In genomic region chr6:31888281-31889258, GRCh38 we compare ENCODE assay signal across 8 cellular contexts. TPM values are rescaled to one million over a fixed set of nuclear protein-coding genes. Genes with fewer than 3 reads are reported as not detected.
DNase-seq lines count a peak whose midpoint lies in the region; ATAC-seq and TF ChIP-seq lines count a peak whose summit lies in the region.

No MANE protein-coding gene starts in this region.

- no peaks in the 10 kb centered on the region for H3K27me3 Mint-ChIP-seq in activated T-helper 1 cell treated with anti-CD3 and anti-CD28 coated beads, Interleukin-12 subunit alpha, Interleukin-12 subunit beta, Interleukin-2, Interleukin-4 antibody, amounts not matched to agents 30 ng/mL and 10 ng/mL and 1 ng/mL, durations not matched to agents 14 hours and 24 hours and 36 hours (ENCODE audit: insufficient read depth)

- peak; percentile 27 for DNase-seq in activated T-helper 1 cell treated with anti-CD3 and anti-CD28 coated beads, Interleukin-12 subunit alpha, Interleukin-12 subunit beta, Interleukin-2, Interleukin-4 antibody, amounts not matched to agents 30 ng/mL and 10 ng/mL and 1 ng/mL, durations not matched to agents 14 hours and 24 hours and 36 hours (ENCODE audit: low spot score)
- DNase-seq in left cardiac atrium: peak; percentile 41
- DNase-seq in stimulated activated CD4-positive, alpha-beta T cell treated with anti-CD3 and anti-CD28 coated beads, Interleukin-4, amount 100 ng/mL, for 24 hours: peak; percentile 63
- no peak for DNase-seq in ureter (ENCODE audit: low spot score)

- ATAC-seq in left cardiac atrium (peak; percentile 36), GM21529 (IDR thresholded peaks at IDR 0.05; ENCODE audit: unreplicated experiment) (no peak), GM19328 (IDR thresholded peaks at IDR 0.05; ENCODE audit: unreplicated experiment) (no peak)

- no peaks in the 10 kb centered on the region for H3K9me3 Mint-ChIP-seq in activated T-helper 1 cell treated with anti-CD3 and anti-CD28 coated beads, Interleukin-12 subunit alpha, Interleukin-12 subunit beta, Interleukin-2, Interleukin-4 antibody, amounts not matched to agents 30 ng/mL and 10 ng/mL and 1 ng/mL, durations not matched to agents 14 hours and 24 hours and 36 hours

- H3K36me3 Mint-ChIP-seq in activated T-helper 1 cell treated with anti-CD3 and anti-CD28 coated beads, Interleukin-12 subunit alpha, Interleukin-12 subunit beta, Interleukin-2, Interleukin-4 antibody, amounts not matched to agents 30 ng/mL and 10 ng/mL and 1 ng/mL, durations not matched to agents 14 hours and 24 hours and 36 hours (ENCODE audit: low read depth): peaks cover 33% of the 10 kb centered on the region

- intact Hi-C loops in activated T-helper 1 cell treated with anti-CD3 and anti-CD28 coated beads, Interleukin-12 subunit alpha, Interleukin-12 subunit beta, Interleukin-2, Interleukin-4 antibody, amounts not matched to agents 30 ng/mL and 10 ng/mL and 1 ng/mL, durations not matched to agents 14 hours and 24 hours and 36 hours (cut with micrococcal nuclease): no loop called here
- intact Hi-C loops in left cardiac atrium (cut with DNase I): no loop called here

- H3K4me3 Mint-ChIP-seq in activated T-helper 1 cell treated with anti-CD3 and anti-CD28 coated beads, Interleukin-12 subunit alpha, Interleukin-12 subunit beta, Interleukin-2, Interleukin-4 antibody, amounts not matched to agents 30 ng/mL and 10 ng/mL and 1 ng/mL, durations not matched to agents 14 hours and 24 hours and 36 hours: no peak overlapping the region

- H3K4me1 Mint-ChIP-seq in activated T-helper 1 cell treated with anti-CD3 and anti-CD28 coated beads, Interleukin-12 subunit alpha, Interleukin-12 subunit beta, Interleukin-2, Interleukin-4 antibody, amounts not matched to agents 30 ng/mL and 10 ng/mL and 1 ng/mL, durations not matched to agents 14 hours and 24 hours and 36 hours (ENCODE audit: low read depth): peaks cover 3% of the 10 kb centered on the region

- TF ChIP-seq CTCF in C4-2B (conservative IDR thresholded peaks at IDR 0.05): peak; percentile 92
- peak; percentile 92 for TF ChIP-seq CTCF in LNCAP (IDR thresholded peaks at IDR 0.05)

- H3K27ac ChIP-seq in C4-2B: no peak overlapping the region

- H3K27ac Mint-ChIP-seq in activated T-helper 1 cell treated with anti-CD3 and anti-CD28 coated beads, Interleukin-12 subunit alpha, Interleukin-12 subunit beta, Interleukin-2, Interleukin-4 antibody, amounts not matched to agents 30 ng/mL and 10 ng/mL and 1 ng/mL, durations not matched to agents 14 hours and 24 hours and 36 hours: no peak overlapping the region

RNA-seq across cellular contexts. Expression of gene EHMT2, which starts 8.9 kb away (rescaled TPM):
- 75.9 and 80.4 TPM in 2 replicates for total RNA-seq in activated T-helper 1 cell treated with anti-CD3 and anti-CD28 coated beads, Interleukin-12 subunit alpha, Interleukin-12 subunit beta, Interleukin-2, Interleukin-4 antibody, amounts not matched to agents 30 ng/mL and 10 ng/mL and 1 ng/mL, durations not matched to agents 14 hours and 24 hours and 36 hours
- total RNA-seq in left cardiac atrium: 10 to 100 TPM; 12.9 to 20.2 TPM
- 53.4 TPM for total RNA-seq in ureter

RNA-seq across cellular contexts. Expression of gene SLC44A4, which starts 9.8 kb away (rescaled TPM):
- total RNA-seq in activated T-helper 1 cell treated with anti-CD3 and anti-CD28 coated beads, Interleukin-12 subunit alpha, Interleukin-12 subunit beta, Interleukin-2, Interleukin-4 antibody, amounts not matched to agents 30 ng/mL and 10 ng/mL and 1 ng/mL, durations not matched to agents 14 hours and 24 hours and 36 hours: 0.12 TPM in 1 of 2 replicates, not detected in the other
- total RNA-seq in left cardiac atrium (not detected), ureter (79.8 TPM)

RNA-seq across cellular contexts. Expression of gene ZBTB12, which starts 13.3 kb away (rescaled TPM):
- total RNA-seq in activated T-helper 1 cell treated with anti-CD3 and anti-CD28 coated beads, Interleukin-12 subunit alpha, Interleukin-12 subunit beta, Interleukin-2, Interleukin-4 antibody, amounts not matched to agents 30 ng/mL and 10 ng/mL and 1 ng/mL, durations not matched to agents 14 hours and 24 hours and 36 hours: 4.6 and 5.1 TPM in 2 replicates
- total RNA-seq in left cardiac atrium (1 to 10 TPM; 2.5 to 4.6 TPM), ureter (6.4 TPM)

RNA-seq across cellular contexts. Expression of gene NEU1, which starts 25.9 kb away (rescaled TPM):
- total RNA-seq in activated T-helper 1 cell treated with anti-CD3 and anti-CD28 coated beads, Interleukin-12 subunit alpha, Interleukin-12 subunit beta, Interleukin-2, Interleukin-4 antibody, amounts not matched to agents 30 ng/mL and 10 ng/mL and 1 ng/mL, durations not matched to agents 14 hours and 24 hours and 36 hours: 22.1 and 24.3 TPM in 2 replicates
- 10 to 100 TPM; 26.8 to 31.8 TPM for total RNA-seq in left cardiac atrium
- total RNA-seq in ureter: 29.2 TPM

RNA-seq across cellular contexts. Expression of gene C2, which starts 38.9 kb away (rescaled TPM):
- total RNA-seq in activated T-helper 1 cell treated with anti-CD3 and anti-CD28 coated beads, Interleukin-12 subunit alpha, Interleukin-12 subunit beta, Interleukin-2, Interleukin-4 antibody, amounts not matched to agents 30 ng/mL and 10 ng/mL and 1 ng/mL, durations not matched to agents 14 hours and 24 hours and 36 hours: 0.88 and 1.6 TPM in 2 replicates
- total RNA-seq in left cardiac atrium: 10 to 100 TPM; 12.3 to 30.0 TPM
- 17.1 TPM for total RNA-seq in ureter

Comparison
In these comparisons a context has a peak if more than half of its experiments do, and no peak if none do; other contexts are left out.
1. ATAC-seq: peak in left cardiac atrium (2 of 2); none in GM21529 (single experiment) and GM19328 (single experiment).
2. RNA of gene SLC44A4, which starts 9.8 kb away (total RNA-seq): 79.8 TPM in ureter (single experiment); not detected in left cardiac atrium and 0.12 TPM in activated T-helper 1 cell treated with anti-CD3 and anti-CD28 coated beads, Interleukin-12 subunit alpha, Interleukin-12 subunit beta, Interleukin-2, Interleukin-4 antibody, amounts not matched to agents 30 ng/mL and 10 ng/mL and 1 ng/mL, durations not matched to agents 14 hours and 24 hours and 36 hours; every median in the first group is over 10 times any median in the second.